In the genomic region with DNA sequence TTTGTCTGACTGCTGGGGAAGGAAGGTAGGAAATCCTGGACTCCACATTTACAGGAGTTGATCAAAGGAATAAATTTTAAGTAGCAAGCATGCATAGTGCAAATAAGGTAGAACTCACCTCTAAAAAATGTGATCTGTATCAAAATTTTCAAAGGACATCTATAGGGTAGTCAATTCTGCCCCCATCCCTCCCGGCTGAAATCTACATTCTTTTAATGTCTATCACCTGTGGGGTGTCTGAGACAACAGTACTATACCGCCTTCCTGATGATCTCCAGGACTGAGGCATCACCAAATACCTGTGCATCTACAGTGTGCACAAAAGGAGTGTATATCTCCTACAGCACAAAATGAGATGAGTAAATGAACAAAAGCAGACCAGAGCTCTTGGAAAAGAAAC, we compare ENCODE assay signal across 18 cellular contexts. TPM values are rescaled to one million over a fixed set of nuclear protein-coding genes. Genes with fewer than 3 reads are reported as not detected.
A peak's percentile ranks its signal among the peaks of the same experiment; 100 is the strongest.
DNase-seq lines count a peak whose midpoint lies in the region; ATAC-seq and TF ChIP-seq lines count a peak whose summit lies in the region.
"Had no signal": no experiment of that assay in that cellular context is flagged by ENCODE, and none has a peak within 500 bp of the region (broad histone marks: within the 10 kb centered on the region; RNA-seq: fewer than 3 reads in every experiment).

No MANE protein-coding gene starts in this region.

- intact Hi-C loops in CD8-positive, alpha-beta T cell (cut with DNase I, micrococcal nuclease) = no loop called here
- intact Hi-C loops in naive thymus-derived CD4-positive, alpha-beta T cell (cut with micrococcal nuclease) = no loop called here

- no peaks in the 10 kb centered on the region for H3K27me3 Mint-ChIP-seq in CD8-positive, alpha-beta T cell (ENCODE audit: low read depth)
- H3K27me3 Mint-ChIP-seq in activated naive CD8-positive, alpha-beta T cell treated with anti-CD3 and anti-CD28 coated beads for 36 hours = no peaks in the 10 kb centered on the region
- H3K27me3 Mint-ChIP-seq in naive thymus-derived CD4-positive, alpha-beta T cell = no peaks in the 10 kb centered on the region

- no peak for ATAC-seq in CD8-positive, alpha-beta T cell
- ATAC-seq in RWPE2 (ENCODE audit: low read depth) = peak; percentile 6; the same call in 1 of the 3 replicates
- ATAC-seq in naive thymus-derived CD4-positive, alpha-beta T cell = no peak
- ATAC-seq in GM21390 (IDR thresholded peaks at IDR 0.05; ENCODE audit: unreplicated experiment) = no peak
- ATAC-seq in HG03469 (IDR thresholded peaks at IDR 0.05; ENCODE audit: unreplicated experiment) = no peak
- ATAC-seq in GM19023 (IDR thresholded peaks at IDR 0.05; ENCODE audit: unreplicated experiment) = no peak

- H3K36me3 ChIP-seq in CD8-positive, alpha-beta T cell (ENCODE audit: insufficient read depth, low read length) = no peaks in the 10 kb centered on the region
- peaks cover 48% of the 10 kb centered on the region for H3K36me3 ChIP-seq in RWPE2 (ENCODE audit: low read depth)
- H3K36me3 ChIP-seq in naive thymus-derived CD4-positive, alpha-beta T cell (ENCODE audit: control insufficient read depth in 2 of 3, insufficient read depth in 3 of 3, low read length in 3 of 3) = peaks cover 0 to 2% (median 0%) of the 10 kb centered on the region in 3 experiments
- H3K36me3 ChIP-seq: Peyer's patch had no signal

- H3K27ac Mint-ChIP-seq in CD8-positive, alpha-beta T cell = peak overlapping the region; percentile 69
- peak overlapping the region; percentile 54 for H3K27ac Mint-ChIP-seq in activated naive CD8-positive, alpha-beta T cell treated with anti-CD3 and anti-CD28 coated beads for 36 hours
- peak overlapping the region in 7 of 9 donors; percentile 21 to 80 (median 43) for H3K27ac Mint-ChIP-seq in naive thymus-derived CD4-positive, alpha-beta T cell

- peaks cover 25% of the 10 kb centered on the region for H3K36me3 Mint-ChIP-seq in CD8-positive, alpha-beta T cell
- peaks cover 50% of the 10 kb centered on the region for H3K36me3 Mint-ChIP-seq in activated naive CD8-positive, alpha-beta T cell treated with anti-CD3 and anti-CD28 coated beads for 36 hours
- H3K36me3 Mint-ChIP-seq in naive thymus-derived CD4-positive, alpha-beta T cell = peaks cover 0 to 14% (median 0%) of the 10 kb centered on the region in 5 donors

- no peak for TF ChIP-seq POLR2A in erythroblast (IDR thresholded peaks at IDR 0.05; ENCODE audit: low read length)

- no peak overlapping the region for H3K4me3 Mint-ChIP-seq in CD8-positive, alpha-beta T cell
- no peak overlapping the region for H3K4me3 Mint-ChIP-seq in activated naive CD8-positive, alpha-beta T cell treated with anti-CD3 and anti-CD28 coated beads for 36 hours
- H3K4me3 Mint-ChIP-seq in naive thymus-derived CD4-positive, alpha-beta T cell = no peak overlapping the region

- no peak for DNase-seq in CD8-positive, alpha-beta T cell
- DNase-seq in RWPE2 (ENCODE audit: low spot score) (no peak), erythroblast (lab: John Stamatoyannopoulos, UW) (no peak)
- no peak for DNase-seq in activated naive CD8-positive, alpha-beta T cell treated with anti-CD3 and anti-CD28 coated beads for 36 hours
- DNase-seq in naive thymus-derived CD4-positive, alpha-beta T cell = no peak
- DNase-seq: BE2C, DMS153, EL, HCEC 1CT, Kasumi-1, NCI-H187 treated with DMSO at 0.1 percent for 48 hours, NCI-H446, NCI-H774, Peyer's patch, SHP77 treated with DMSO at 0.1 percent for 48 hours had no signal

- H3K9me3 Mint-ChIP-seq in CD8-positive, alpha-beta T cell = no peaks in the 10 kb centered on the region
- no peaks in the 10 kb centered on the region for H3K9me3 Mint-ChIP-seq in activated naive CD8-positive, alpha-beta T cell treated with anti-CD3 and anti-CD28 coated beads for 36 hours
- H3K9me3 Mint-ChIP-seq in naive thymus-derived CD4-positive, alpha-beta T cell = no peaks in the 10 kb centered on the region

- H3K4me3 ChIP-seq in CD8-positive, alpha-beta T cell (ENCODE audit: low read depth, low read length) = no peak overlapping the region
- H3K4me3 ChIP-seq in RWPE2 (ENCODE audit: severe bottlenecking) = no peak overlapping the region
- no peak overlapping the region for H3K4me3 ChIP-seq in naive thymus-derived CD4-positive, alpha-beta T cell (ENCODE audit: low read length)
- H3K4me3 ChIP-seq: Peyer's patch had no signal

- H3K4me1 Mint-ChIP-seq in CD8-positive, alpha-beta T cell (ENCODE audit: low read depth) = peaks cover 90% of the 10 kb centered on the region
- peaks cover 76% of the 10 kb centered on the region for H3K4me1 Mint-ChIP-seq in activated naive CD8-positive, alpha-beta T cell treated with anti-CD3 and anti-CD28 coated beads for 36 hours
- H3K4me1 Mint-ChIP-seq in naive thymus-derived CD4-positive, alpha-beta T cell = peaks cover 64 to 94% (median 90%) of the 10 kb centered on the region in 7 donors

- peaks cover 37% of the 10 kb centered on the region for H3K4me1 ChIP-seq in CD8-positive, alpha-beta T cell (ENCODE audit: insufficient read depth, low read length)
- peaks cover 5% of the 10 kb centered on the region for H3K4me1 ChIP-seq in RWPE2 (ENCODE audit: insufficient read depth, poor library complexity, severe bottlenecking)
- H3K4me1 ChIP-seq in naive thymus-derived CD4-positive, alpha-beta T cell (ENCODE audit: control insufficient read depth in 2 of 2, insufficient read depth in 2 of 2, low read length in 2 of 2) = peaks cover 0 to 15% of the 10 kb centered on the region in 2 donors
- H3K4me1 ChIP-seq: BE2C, Peyer's patch had no signal

- H3K27me3 ChIP-seq in CD8-positive, alpha-beta T cell (ENCODE audit: insufficient read depth, low read length) = no peaks in the 10 kb centered on the region
- H3K27me3 ChIP-seq in RWPE2 (ENCODE audit: insufficient read depth, poor library complexity, severe bottlenecking) = no peaks in the 10 kb centered on the region
- H3K27me3 ChIP-seq in naive thymus-derived CD4-positive, alpha-beta T cell (ENCODE audit: control insufficient read depth in 2 of 2, insufficient read depth in 2 of 2, low read length in 2 of 2) = no peaks in the 10 kb centered on the region
- H3K27me3 ChIP-seq: BE2C, Peyer's patch had no signal

- POLR2A ChIA-PET in CD8-positive, alpha-beta T cell (lab: Charles Lee) = no interaction called here
- POLR2A ChIA-PET in naive thymus-derived CD4-positive, alpha-beta T cell (lab: Charles Lee) = interaction anchor here (0.6 to 2.0 kb wide), 2 partner anchors 13 to 44 kb away, joined by 4 to 7 read pairs; no protein-coding TSS in a partner anchor

- CTCF ChIA-PET in CD8-positive, alpha-beta T cell (lab: Charles Lee) = interaction anchor here (2.1 kb wide), 1 partner anchor 13 kb away, joined by 6 read pairs; no protein-coding TSS in a partner anchor
- CTCF ChIA-PET in naive thymus-derived CD4-positive, alpha-beta T cell (lab: Charles Lee) = no interaction called here

- H3K27ac ChIP-seq in CD8-positive, alpha-beta T cell (ENCODE audit: low read depth, low read length) = no peak overlapping the region
- H3K27ac ChIP-seq in RWPE2 (ENCODE audit: poor library complexity, severe bottlenecking) = no peak overlapping the region
- no peak overlapping the region for H3K27ac ChIP-seq in naive thymus-derived CD4-positive, alpha-beta T cell (ENCODE audit: low read depth, low read length)
- H3K27ac ChIP-seq: Peyer's patch had no signal

- TF ChIP-seq CTCF in CD8-positive, alpha-beta T cell (IDR thresholded peaks at IDR 0.05) = no peak
- no peak for TF ChIP-seq CTCF in RWPE2 (IDR thresholded peaks at IDR 0.05; ENCODE audit: poor library complexity, severe bottlenecking)

- H3K9me3 ChIP-seq in CD8-positive, alpha-beta T cell (ENCODE audit: low read length) = no peaks in the 10 kb centered on the region
- no peaks in the 10 kb centered on the region for H3K9me3 ChIP-seq in RWPE2 (ENCODE audit: severe bottlenecking)
- H3K9me3 ChIP-seq in naive thymus-derived CD4-positive, alpha-beta T cell (ENCODE audit: control insufficient read depth in 2 of 3, low read length in 3 of 3) = no peaks in the 10 kb centered on the region
- H3K9me3 ChIP-seq: BE2C, Peyer's patch had no signal

RNA-seq across cellular contexts. Expression of a gene that starts 19.9 kb away (rescaled TPM):
- total RNA-seq in CD8-positive, alpha-beta T cell = 100 to 1,000 TPM; 124 to 129 TPM
- total RNA-seq in activated naive CD8-positive, alpha-beta T cell treated with anti-CD3 and anti-CD28 coated beads for 36 hours = 100 to 1,000 TPM; 290 to 304 TPM
- total RNA-seq in naive thymus-derived CD4-positive, alpha-beta T cell = 100 to 1,000 TPM; 250 to 378 (median 305) TPM
- polyA plus RNA-seq in naive thymus-derived CD4-positive, alpha-beta T cell = 100 to 1,000 TPM; 277 to 360 TPM

RNA-seq across cellular contexts. Expression of a gene that starts 19.9 kb away (rescaled TPM):
- 100 to 1,000 TPM in 1 of 2 experiments, 10 to 100 TPM in 1; 97.4 to 102 TPM for total RNA-seq in CD8-positive, alpha-beta T cell
- total RNA-seq in activated naive CD8-positive, alpha-beta T cell treated with anti-CD3 and anti-CD28 coated beads for 36 hours = 100 to 1,000 TPM; 161 to 169 TPM
- total RNA-seq in naive thymus-derived CD4-positive, alpha-beta T cell = 100 to 1,000 TPM in 4 of 5 experiments, 10 to 100 TPM in 1; 98.2 to 122 (median 114) TPM
- polyA plus RNA-seq in naive thymus-derived CD4-positive, alpha-beta T cell = 10 to 100 TPM; 48.9 to 50.8 TPM

RNA-seq across cellular contexts. Expression of a gene that starts 29.2 kb away (rescaled TPM):
- 10 to 100 TPM; 18.9 to 19.7 TPM for total RNA-seq in CD8-positive, alpha-beta T cell
- total RNA-seq in activated naive CD8-positive, alpha-beta T cell treated with anti-CD3 and anti-CD28 coated beads for 36 hours = 1 to 10 TPM; 7.8 to 8.0 TPM
- 10 to 100 TPM in 2 of 5 experiments, 1 to 10 TPM in 2, under 1 TPM in 1; 0.35 to 25.0 (median 2.7) TPM for total RNA-seq in naive thymus-derived CD4-positive, alpha-beta T cell
- polyA plus RNA-seq in naive thymus-derived CD4-positive, alpha-beta T cell = not detected

RNA-seq across cellular contexts. Expression of a gene that starts 54.3 kb away (rescaled TPM):
- total RNA-seq in CD8-positive, alpha-beta T cell = 10 to 100 TPM; 10.7 to 13.1 TPM
- total RNA-seq in activated naive CD8-positive, alpha-beta T cell treated with anti-CD3 and anti-CD28 coated beads for 36 hours = 10 to 100 TPM; 37.2 to 38.2 TPM
- total RNA-seq in naive thymus-derived CD4-positive, alpha-beta T cell = 10 to 100 TPM; 18.2 to 41.1 (median 35.0) TPM
- polyA plus RNA-seq in naive thymus-derived CD4-positive, alpha-beta T cell = 10 to 100 TPM in 1 of 2 donors, 1 to 10 TPM in 1; 9.7 to 27.7 TPM

RNA-seq across cellular contexts. Expression of a gene that starts 54.4 kb away (rescaled TPM):
- total RNA-seq in CD8-positive, alpha-beta T cell = 10 to 100 TPM; 39.2 to 43.8 TPM
- 100 to 1,000 TPM; 121 to 137 TPM for total RNA-seq in activated naive CD8-positive, alpha-beta T cell treated with anti-CD3 and anti-CD28 coated beads for 36 hours
- total RNA-seq in naive thymus-derived CD4-positive, alpha-beta T cell = 10 to 100 TPM; 33.2 to 85.5 (median 38.5) TPM
- 100 to 1,000 TPM; 269 to 293 TPM for polyA plus RNA-seq in naive thymus-derived CD4-positive, alpha-beta T cell
